In the genomic region with DNA sequence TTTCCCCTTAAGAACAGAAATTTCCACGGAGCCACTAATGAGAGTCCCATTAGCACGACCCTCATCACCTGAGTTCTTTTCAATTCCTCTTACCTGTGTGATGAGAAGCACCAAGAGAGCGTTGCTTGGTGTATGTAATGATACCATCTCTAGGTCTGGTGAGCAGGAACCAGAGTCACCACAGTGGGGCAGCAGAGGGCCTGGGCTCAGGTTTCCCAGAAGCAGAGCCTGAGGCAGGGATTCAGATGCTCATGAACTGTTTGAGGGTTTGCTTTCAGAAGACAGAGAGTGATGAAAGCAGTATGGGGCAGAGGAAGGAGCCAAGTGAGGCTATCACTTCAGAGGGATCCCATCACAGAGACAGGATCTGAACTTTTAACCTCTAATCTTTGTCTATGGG, we compare ENCODE assay signal across 8 cellular contexts. TPM values are rescaled to one million over a fixed set of nuclear protein-coding genes. Genes with fewer than 3 reads are reported as not detected.
DNase-seq lines count a peak whose midpoint lies in the region; ATAC-seq and TF ChIP-seq lines count a peak whose summit lies in the region.

No MANE protein-coding gene starts in this region.

- TF ChIP-seq CTCF in GM12865 (IDR thresholded peaks at IDR 0.05; ENCODE audit: insufficient read depth, low read depth, low read length, missing control alignments) (peak; percentile 45), retinal pigment epithelial cell (conservative IDR thresholded peaks at IDR 0.05; ENCODE audit: low read depth, low read length) (peak; percentile 27)

- H3K27me3 Mint-ChIP-seq in stimulated activated naive B cell treated with anti-CD40 and anti-IgM and Interleukin-4, amounts not matched to agents 10 μg/mL and 1 μg/mL and 100 μg/mL, for 72 hours: peaks cover 43 to 61% of the 10 kb centered on the region in 2 donors

- H3K4me3 Mint-ChIP-seq in stimulated activated naive B cell treated with anti-CD40 and anti-IgM and Interleukin-4, amounts not matched to agents 10 μg/mL and 1 μg/mL and 100 μg/mL, for 72 hours: no peak overlapping the region

- no peak overlapping the region for H3K27ac Mint-ChIP-seq in stimulated activated naive B cell treated with anti-CD40 and anti-IgM and Interleukin-4, amounts not matched to agents 10 μg/mL and 1 μg/mL and 100 μg/mL, for 72 hours

- peaks cover 7 to 15% of the 10 kb centered on the region in 2 donors for H3K36me3 Mint-ChIP-seq in stimulated activated naive B cell treated with anti-CD40 and anti-IgM and Interleukin-4, amounts not matched to agents 10 μg/mL and 1 μg/mL and 100 μg/mL, for 72 hours

- H3K9me3 Mint-ChIP-seq in stimulated activated naive B cell treated with anti-CD40 and anti-IgM and Interleukin-4, amounts not matched to agents 10 μg/mL and 1 μg/mL and 100 μg/mL, for 72 hours: peaks cover 15 to 21% of the 10 kb centered on the region in 2 donors

- no peak for ATAC-seq in stimulated activated naive B cell treated with anti-CD40 and anti-IgM and Interleukin-4, amounts not matched to agents 10 μg/mL and 1 μg/mL and 100 μg/mL, for 72 hours (replicated peaks)
- ATAC-seq in HG03457 (IDR thresholded peaks at IDR 0.05; ENCODE audit: unreplicated experiment) (no peak), HG03175 (IDR thresholded peaks at IDR 0.05; ENCODE audit: unreplicated experiment) (no peak)

- H3K4me1 Mint-ChIP-seq in stimulated activated naive B cell treated with anti-CD40 and anti-IgM and Interleukin-4, amounts not matched to agents 10 μg/mL and 1 μg/mL and 100 μg/mL, for 72 hours: peaks cover 9 to 12% of the 10 kb centered on the region in 2 donors

- H3K4me3 ChIP-seq in GM12865 (ENCODE audit: low read depth, low read length) (no peak overlapping the region), retinal pigment epithelial cell (ENCODE audit: low read length) (no peak overlapping the region)

- DNase-seq in GM12865 (ENCODE audit: low read depth): peak; percentile 57
- peak; percentile 40 for DNase-seq in NCI-H460 (ENCODE audit: extremely low read depth, low read depth)
- peak; percentile 47 for DNase-seq in activated naive CD4-positive, alpha-beta T cell treated with anti-CD3 and anti-CD28 coated beads, Interleukin-2, amount 50 U/mL, for 16 hours
- no peak for DNase-seq in retinal pigment epithelial cell (ENCODE audit: low read depth)
- no peak for DNase-seq in stimulated activated naive B cell treated with anti-CD40 and anti-IgM and Interleukin-4, amounts not matched to agents 10 μg/mL and 1 μg/mL and 100 μg/mL, for 72 hours
- DNase-seq in NCI-H1105 (lab: John Stamatoyannopoulos, UW): no peak

RNA-seq across cellular contexts. Expression of a gene that starts 3.1 kb away (rescaled TPM):
- total RNA-seq in NCI-H460 (2014; rRNA removed; shearing (Covaris generic)): 31.9 and 34.0 TPM in 2 replicates
- 15.6 and 31.0 TPM in 2 replicates for polyA plus RNA-seq in NCI-H460 (2014; cell fraction: nucleus; rRNA removed)

RNA-seq across cellular contexts. Expression of a gene that starts 16.1 kb away (rescaled TPM):
- total RNA-seq in NCI-H460 (2014; rRNA removed; shearing (Covaris generic)): 1.8 and 2.3 TPM in 2 replicates
- polyA plus RNA-seq in NCI-H460 (2014; cell fraction: nucleus; rRNA removed): 6.5 and 8.9 TPM in 2 replicates

RNA-seq across cellular contexts. Expression of a gene that starts 32.4 kb away (rescaled TPM):
- 0.20 and 0.30 TPM in 2 replicates for total RNA-seq in NCI-H460 (2014; rRNA removed; shearing (Covaris generic))
- 0.07 TPM in 1 of 2 replicates, not detected in the other for polyA plus RNA-seq in NCI-H460 (2014; cell fraction: nucleus; rRNA removed)

RNA-seq across cellular contexts. Expression of a gene that starts 46.0 kb away (rescaled TPM):
- 7.8 and 8.9 TPM in 2 replicates for total RNA-seq in NCI-H460 (2014; rRNA removed; shearing (Covaris generic))
- polyA plus RNA-seq in NCI-H460 (2014; cell fraction: nucleus; rRNA removed): 15.7 and 17.5 TPM in 2 replicates

RNA-seq across cellular contexts. Expression of a gene that starts 46.4 kb away (rescaled TPM):
- total RNA-seq in NCI-H460 (2014; rRNA removed; shearing (Covaris generic)): 32.6 and 33.6 TPM in 2 replicates
- polyA plus RNA-seq in NCI-H460 (2014; cell fraction: nucleus; rRNA removed): 41.5 and 48.8 TPM in 2 replicates

Comparison
In these comparisons a context has a peak if more than half of its experiments do, and no peak if none do; other contexts are left out.
1. DNase-seq: peak in GM12865 (single experiment), NCI-H460 (single experiment) and activated naive CD4-positive, alpha-beta T cell treated with anti-CD3 and anti-CD28 coated beads, Interleukin-2, amount 50 U/mL, for 16 hours (single experiment); none in retinal pigment epithelial cell (single experiment), stimulated activated naive B cell treated with anti-CD40 and anti-IgM and Interleukin-4, amounts not matched to agents 10 μg/mL and 1 μg/mL and 100 μg/mL, for 72 hours (single experiment) and NCI-H1105 (single experiment).